ENCODE assay signal across 8 cellular contexts in the genomic region with DNA sequence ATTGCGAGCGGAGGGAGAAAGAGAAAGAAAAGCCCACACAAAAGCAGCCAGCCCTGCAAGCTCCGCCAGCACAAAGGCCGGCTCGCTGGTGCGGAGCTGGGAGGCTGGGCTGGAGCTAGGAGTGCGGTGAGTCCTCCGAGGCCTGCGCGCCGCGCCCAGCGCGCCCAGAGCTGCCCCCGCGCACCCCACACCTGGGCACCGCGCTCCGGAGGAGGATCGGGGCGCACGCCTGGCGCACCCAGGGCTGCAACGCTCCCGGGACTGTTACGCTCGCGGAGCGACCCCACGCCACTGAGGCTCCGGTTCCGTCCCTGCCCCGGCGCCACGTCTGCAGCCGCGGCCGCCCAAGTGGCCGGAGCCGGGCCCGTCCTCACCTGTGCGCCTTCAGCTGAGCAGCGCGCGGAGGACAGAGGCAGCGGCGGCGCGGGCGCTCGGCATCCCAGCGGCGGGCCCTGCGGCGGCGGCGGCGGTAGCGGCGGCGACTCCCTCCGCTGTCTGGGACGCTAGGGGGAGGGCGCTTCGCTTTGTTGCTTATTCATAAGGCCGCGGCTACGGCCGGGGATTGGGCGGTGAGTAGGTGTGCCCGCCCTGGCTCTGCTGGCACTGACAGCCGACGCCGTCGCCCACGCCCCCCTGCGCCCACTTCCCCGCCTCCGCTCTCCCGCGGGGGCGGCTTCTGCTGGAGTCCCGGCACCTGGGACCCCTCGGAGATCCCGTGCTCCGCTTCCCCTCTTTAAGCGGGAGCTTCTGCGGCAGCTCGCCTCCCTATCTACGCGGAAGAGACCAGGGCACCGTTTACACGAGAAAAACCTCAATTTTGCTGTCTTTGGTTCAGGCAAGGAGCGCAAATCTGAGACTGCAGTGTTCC. TPM values are rescaled to one million over a fixed set of nuclear protein-coding genes. Genes with fewer than 3 reads are reported as not detected.
DNase-seq lines count a peak whose midpoint lies in the region; ATAC-seq and TF ChIP-seq lines count a peak whose summit lies in the region.

A gene with protein sequence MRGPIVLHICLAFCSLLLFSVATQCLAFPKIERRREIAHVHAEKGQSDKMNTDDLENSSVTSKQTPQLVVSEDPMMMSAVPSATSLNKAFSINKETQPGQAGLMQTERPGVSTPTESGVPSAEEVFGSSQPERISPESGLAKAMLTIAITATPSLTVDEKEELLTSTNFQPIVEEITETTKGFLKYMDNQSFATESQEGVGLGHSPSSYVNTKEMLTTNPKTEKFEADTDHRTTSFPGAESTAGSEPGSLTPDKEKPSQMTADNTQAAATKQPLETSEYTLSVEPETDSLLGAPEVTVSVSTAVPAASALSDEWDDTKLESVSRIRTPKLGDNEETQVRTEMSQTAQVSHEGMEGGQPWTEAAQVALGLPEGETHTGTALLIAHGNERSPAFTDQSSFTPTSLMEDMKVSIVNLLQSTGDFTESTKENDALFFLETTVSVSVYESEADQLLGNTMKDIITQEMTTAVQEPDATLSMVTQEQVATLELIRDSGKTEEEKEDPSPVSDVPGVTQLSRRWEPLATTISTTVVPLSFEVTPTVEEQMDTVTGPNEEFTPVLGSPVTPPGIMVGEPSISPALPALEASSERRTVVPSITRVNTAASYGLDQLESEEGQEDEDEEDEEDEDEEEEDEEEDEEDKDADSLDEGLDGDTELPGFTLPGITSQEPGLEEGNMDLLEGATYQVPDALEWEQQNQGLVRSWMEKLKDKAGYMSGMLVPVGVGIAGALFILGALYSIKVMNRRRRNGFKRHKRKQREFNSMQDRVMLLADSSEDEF (minus strand): TSS at position 513 of the 868 bp plus-strand sequence. CDS start 12,855 bp downstream, outside the sequence.

- intact Hi-C loops in dendritic cell treated with granulocyte-macrophage colony-stimulating factor and Interleukin-4, amounts not matched to agents 40 ng/mL and 50 ng/mL, for 4 days (cut with micrococcal nuclease) = no loop called here

- TF ChIP-seq CTCF in AG09309 (IDR thresholded peaks at IDR 0.05; ENCODE audit: control insufficient read depth, insufficient read depth, low read depth, low read length, missing control alignments) = no peak

- H3K36me3 Mint-ChIP-seq in dendritic cell treated with granulocyte-macrophage colony-stimulating factor and Interleukin-4, amounts not matched to agents 40 ng/mL and 50 ng/mL, for 4 days (ENCODE audit: low read depth) = no peaks in the 10 kb centered on the region

- H3K4me1 Mint-ChIP-seq in dendritic cell treated with granulocyte-macrophage colony-stimulating factor and Interleukin-4, amounts not matched to agents 40 ng/mL and 50 ng/mL, for 4 days (ENCODE audit: low read depth) = peaks cover 15% of the 10 kb centered on the region

- peak; percentile 94 for ATAC-seq in GM19043 (IDR thresholded peaks at IDR 0.05; ENCODE audit: low read depth, unreplicated experiment)
- ATAC-seq in HG03354 (IDR thresholded peaks at IDR 0.05; ENCODE audit: poor library complexity, severe bottlenecking, unreplicated experiment) = peak; percentile 94
- ATAC-seq in left lobe of liver = peak; percentile 98

- peak within 1 kb of the TSS; percentile 74 for H3K4me3 ChIP-seq in AG09309 (ENCODE audit: control insufficient read depth, low read depth, low read length)

- H3K27ac Mint-ChIP-seq in dendritic cell treated with granulocyte-macrophage colony-stimulating factor and Interleukin-4, amounts not matched to agents 40 ng/mL and 50 ng/mL, for 4 days = no peak within 1 kb of the TSS

- DNase-seq in AG09309 (ENCODE audit: low read depth) = peak; percentile 46
- DNase-seq in NCI-H446 treated with DMSO at 0.1 percent for 48 hours (lab: John Stamatoyannopoulos, UW) = peak; percentile 44
- DNase-seq in activated CD4-positive, alpha-beta T cell treated with anti-CD3 and anti-CD28 coated beads, Interleukin-2, amount 50 U/mL, for 1 hour = peak; percentile 50
- DNase-seq in left lobe of liver (ENCODE audit: low spot score) = peak; percentile 89
- peak; percentile 52 to 75 for DNase-seq in stimulated activated CD4-positive, alpha-beta T cell treated with anti-CD3 and anti-CD28 coated beads, Interleukin-2, amount 100 ng/mL, for 24 hours

- H3K27me3 Mint-ChIP-seq in dendritic cell treated with granulocyte-macrophage colony-stimulating factor and Interleukin-4, amounts not matched to agents 40 ng/mL and 50 ng/mL, for 4 days = peaks cover 52% of the 10 kb centered on the region

- peak within 1 kb of the TSS; percentile 82 for H3K4me3 Mint-ChIP-seq in dendritic cell treated with granulocyte-macrophage colony-stimulating factor and Interleukin-4, amounts not matched to agents 40 ng/mL and 50 ng/mL, for 4 days

- H3K9me3 Mint-ChIP-seq in dendritic cell treated with granulocyte-macrophage colony-stimulating factor and Interleukin-4, amounts not matched to agents 40 ng/mL and 50 ng/mL, for 4 days = no peaks in the 10 kb centered on the region

RNA-seq across cellular contexts. Expression of the gene that starts here (rescaled TPM):
- 0.96 TPM for total RNA-seq in left lobe of liver

Comparison
In these comparisons a context has a peak if more than half of its experiments do, and no peak if none do; other contexts are left out.
1. Peak in every context shown above with its lines: DNase-seq, ATAC-seq and H3K4me3 ChIP-seq.
2. Peak in DNase-seq and ATAC-seq in left lobe of liver; RNA of the gene not detected or under 1 TPM.